In genomic region chr4:156098846-156099245, GRCh38 we compare ENCODE assay signal across 20 cellular contexts.
"Had no signal": no experiment of that assay in that cellular context is flagged by ENCODE, and none has a peak within 500 bp of the region (broad histone marks: within the 10 kb centered on the region; RNA-seq: fewer than 3 reads in every experiment).

No MANE protein-coding gene starts in this region.

- DNase-seq: central memory CD4-positive, alpha-beta T cell; effector memory CD4-positive, alpha-beta T cell; foreskin melanocyte; heart right ventricle; hypothalamus; islet precursor cell; mammary epithelial cell; mucosa of descending colon; posterior cingulate gyrus; stimulated activated CD4-positive, alpha-beta T cell treated with anti-CD3 and anti-CD28 coated beads, Interleukin-2, amount 100 ng/mL, for 48 hours; stimulated activated naive CD8-positive, alpha-beta T cell treated with anti-CD3 and anti-CD28 coated beads, Interleukin-15, Interleukin-2, amounts not matched to agents 100 U/mL and 50 U/mL, for 24 hours; thyroid gland had no signal

- H3K27ac ChIP-seq: epithelial cell of prostate, esophagus muscularis mucosa, heart right ventricle, skin epidermis, suprapubic skin, thyroid gland had no signal

- H3K4me1 ChIP-seq: esophagus muscularis mucosa, heart right ventricle, suprapubic skin, thyroid gland had no signal

- H3K27ac Mint-ChIP-seq: natural killer cell treated with Interleukin-12 subunit alpha and Interleukin-12 subunit beta and Interleukin-15 and Interleukin-18, amount 100 ng/mL, for 72 hours; type B pancreatic cell had no signal

- H3K36me3 ChIP-seq: esophagus muscularis mucosa, heart right ventricle, suprapubic skin, thyroid gland had no signal

- H3K9me3 ChIP-seq: esophagus muscularis mucosa, heart right ventricle, mucosa of descending colon, suprapubic skin, thyroid gland had no signal

- H3K36me3 Mint-ChIP-seq: natural killer cell treated with Interleukin-12 subunit alpha and Interleukin-12 subunit beta and Interleukin-15 and Interleukin-18, amount 100 ng/mL, for 72 hours; type B pancreatic cell had no signal

- H3K4me3 ChIP-seq: esophagus muscularis mucosa, heart right ventricle, mucosa of descending colon, skin epidermis, suprapubic skin, thyroid gland had no signal

- H3K4me3 Mint-ChIP-seq: natural killer cell treated with Interleukin-12 subunit alpha and Interleukin-12 subunit beta and Interleukin-15 and Interleukin-18, amount 100 ng/mL, for 72 hours; type B pancreatic cell had no signal

- H3K9me3 Mint-ChIP-seq: natural killer cell treated with Interleukin-12 subunit alpha and Interleukin-12 subunit beta and Interleukin-15 and Interleukin-18, amount 100 ng/mL, for 72 hours; type B pancreatic cell had no signal

- H3K27me3 Mint-ChIP-seq: natural killer cell treated with Interleukin-12 subunit alpha and Interleukin-12 subunit beta and Interleukin-15 and Interleukin-18, amount 100 ng/mL, for 72 hours; type B pancreatic cell had no signal

- H3K27me3 ChIP-seq: esophagus muscularis mucosa, heart right ventricle, suprapubic skin, thyroid gland had no signal

- ATAC-seq: heart right ventricle; left lobe of liver; mucosa of descending colon; natural killer cell treated with Interleukin-12 subunit alpha and Interleukin-12 subunit beta and Interleukin-15 and Interleukin-18, amount 100 ng/mL, for 72 hours; sciatic nerve; stimulated activated naive CD8-positive, alpha-beta T cell treated with anti-CD3 and anti-CD28 coated beads, Interleukin-15, Interleukin-2, amounts not matched to agents 100 U/mL and 50 U/mL, for 24 hours had no signal
